In genomic region chr4:146883070-146883469, GRCh38 we compare ENCODE assay signal across 23 cellular contexts.
"Had no signal": no experiment of that assay in that cellular context is flagged by ENCODE, and none has a peak within 500 bp of the region (broad histone marks: within the 10 kb centered on the region; RNA-seq: fewer than 3 reads in every experiment).

No MANE protein-coding gene starts in this region.

- DNase-seq: cerebellar nuclear complex; colonic mucosa; cortex of kidney; effector CD8-positive, alpha-beta T cell; effector memory CD8-positive, alpha-beta T cell; endodermal cell; erythroblast; esophagus squamous epithelium; foreskin fibroblast; foreskin melanocyte; gastrocnemius medialis; glutamatergic neuron; head of caudate nucleus; heart right ventricle; hippocampal formation; left cardiac atrium; left ventricle myocardium inferior; mesenchymal stem cell; mucosa of descending colon had no signal

- ATAC-seq: effector memory CD8-positive, alpha-beta T cell; esophagus mucosa; gastrocnemius medialis; heart right ventricle; left cardiac atrium; mucosa of descending colon had no signal

- H3K36me3 Mint-ChIP-seq: mesothelial cell of epicardium had no signal

- H3K9me3 Mint-ChIP-seq: dendritic cell treated with granulocyte-macrophage colony-stimulating factor and Interleukin-4, amounts not matched to agents 40 ng/mL and 50 ng/mL, for 4 days; effector memory CD8-positive, alpha-beta T cell; endodermal cell had no signal

- H3K27me3 ChIP-seq: colonic mucosa, esophagus squamous epithelium, gastrocnemius medialis had no signal

- H3K27me3 Mint-ChIP-seq: effector memory CD8-positive, alpha-beta T cell had no signal

- H3K4me3 ChIP-seq: colonic mucosa, esophagus squamous epithelium, gastrocnemius medialis, heart right ventricle, left ventricle myocardium inferior, mucosa of descending colon had no signal

- H3K4me1 Mint-ChIP-seq: mesothelial cell of epicardium had no signal

- H3K4me1 ChIP-seq: colonic mucosa, esophagus squamous epithelium, gastrocnemius medialis, heart right ventricle, left ventricle myocardium inferior had no signal

- H3K27ac Mint-ChIP-seq: dendritic cell treated with granulocyte-macrophage colony-stimulating factor and Interleukin-4, amounts not matched to agents 40 ng/mL and 50 ng/mL, for 4 days; effector memory CD8-positive, alpha-beta T cell; endodermal cell; mesothelial cell of epicardium had no signal

- H3K27ac ChIP-seq: colonic mucosa, epithelial cell of prostate, esophagus squamous epithelium, gastrocnemius medialis, heart right ventricle, left ventricle myocardium inferior had no signal

- H3K36me3 ChIP-seq: colonic mucosa, esophagus squamous epithelium, gastrocnemius medialis, heart right ventricle, left ventricle myocardium inferior had no signal

- H3K4me3 Mint-ChIP-seq: dendritic cell treated with granulocyte-macrophage colony-stimulating factor and Interleukin-4, amounts not matched to agents 40 ng/mL and 50 ng/mL, for 4 days; effector memory CD8-positive, alpha-beta T cell; endodermal cell; mesothelial cell of epicardium had no signal

- H3K9me3 ChIP-seq: colonic mucosa, esophagus squamous epithelium, gastrocnemius medialis, left ventricle myocardium inferior, mucosa of descending colon had no signal
